In the genomic region with DNA sequence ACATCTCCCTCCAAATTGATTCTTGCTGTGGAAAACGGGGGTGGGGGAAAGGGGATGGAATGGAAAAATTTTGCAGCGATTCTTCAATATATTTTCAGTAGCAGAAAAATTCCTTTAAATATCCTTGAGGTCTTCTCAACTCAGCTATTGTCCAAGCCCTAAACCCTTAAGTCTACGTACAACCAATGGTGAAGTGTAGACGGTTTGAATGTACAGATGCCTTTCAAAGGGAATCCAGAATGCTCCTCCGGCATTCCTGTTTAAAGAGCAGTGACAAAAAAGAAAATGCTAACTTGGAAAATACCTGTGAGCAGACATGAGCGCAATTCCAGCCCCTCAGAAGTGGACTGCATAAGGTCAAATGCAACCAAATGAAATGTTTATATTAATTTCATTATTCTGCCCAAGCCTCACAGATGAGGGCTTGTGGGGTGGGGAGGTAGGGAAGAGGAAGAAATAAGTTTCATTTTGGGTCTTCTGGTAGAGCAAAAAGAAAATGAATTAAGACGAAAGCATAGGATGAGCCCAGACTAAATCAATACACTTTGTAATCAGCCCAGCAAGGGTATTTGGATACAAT, we compare ENCODE assay signal across 1 cellular context.
TF ChIP-seq lines count a peak whose summit lies in the region.

No MANE protein-coding gene starts in this region.

TF ChIP-seq in SK-N-SH, 30 proteins besides CTCF, POLR2A, EP300 and RAD21 (continued from another document):
- no peak for TF ChIP-seq EZH2phosphoT487 (IDR thresholded peaks at IDR 0.05; ENCODE audit: borderline replicate concordance, low read depth)
- TF ChIP-seq ELF1 (IDR thresholded peaks at IDR 0.05): no peak
- TF ChIP-seq, protein P1, sequence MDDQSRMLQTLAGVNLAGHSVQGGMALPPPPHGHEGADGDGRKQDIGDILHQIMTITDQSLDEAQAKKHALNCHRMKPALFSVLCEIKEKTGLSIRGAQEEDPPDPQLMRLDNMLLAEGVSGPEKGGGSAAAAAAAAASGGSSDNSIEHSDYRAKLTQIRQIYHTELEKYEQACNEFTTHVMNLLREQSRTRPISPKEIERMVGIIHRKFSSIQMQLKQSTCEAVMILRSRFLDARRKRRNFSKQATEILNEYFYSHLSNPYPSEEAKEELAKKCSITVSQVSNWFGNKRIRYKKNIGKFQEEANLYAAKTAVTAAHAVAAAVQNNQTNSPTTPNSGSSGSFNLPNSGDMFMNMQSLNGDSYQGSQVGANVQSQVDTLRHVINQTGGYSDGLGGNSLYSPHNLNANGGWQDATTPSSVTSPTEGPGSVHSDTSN (IDR thresholded peaks at IDR 0.05): no peak
- TF ChIP-seq YY1 (IDR thresholded peaks at IDR 0.05; ENCODE audit: low read depth): no peak
- no peak for TF ChIP-seq POLR2AphosphoS5 (IDR thresholded peaks at IDR 0.05; ENCODE audit: low read depth, low read length)
- TF ChIP-seq RXRA (IDR thresholded peaks at IDR 0.05; ENCODE audit: borderline replicate concordance, low read depth): no peak
- no peak for TF ChIP-seq CHD2 (IDR thresholded peaks at IDR 0.05; ENCODE audit: low read length, partially characterized antibody)
- TF ChIP-seq, protein P2, sequence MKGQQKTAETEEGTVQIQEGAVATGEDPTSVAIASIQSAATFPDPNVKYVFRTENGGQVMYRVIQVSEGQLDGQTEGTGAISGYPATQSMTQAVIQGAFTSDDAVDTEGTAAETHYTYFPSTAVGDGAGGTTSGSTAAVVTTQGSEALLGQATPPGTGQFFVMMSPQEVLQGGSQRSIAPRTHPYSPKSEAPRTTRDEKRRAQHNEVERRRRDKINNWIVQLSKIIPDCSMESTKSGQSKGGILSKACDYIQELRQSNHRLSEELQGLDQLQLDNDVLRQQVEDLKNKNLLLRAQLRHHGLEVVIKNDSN (IDR thresholded peaks at IDR 0.05; ENCODE audit: borderline replicate concordance, low read depth): no peak
- TF ChIP-seq FOXM1 (IDR thresholded peaks at IDR 0.05; ENCODE audit: low read depth): no peak
- no peak for TF ChIP-seq RFX5 (IDR thresholded peaks at IDR 0.05; ENCODE audit: low read length)
- no peak for TF ChIP-seq TAF1 (IDR thresholded peaks at IDR 0.05; ENCODE audit: borderline replicate concordance, low read depth, low read length)
- TF ChIP-seq MXI1 (IDR thresholded peaks at IDR 0.05; ENCODE audit: low read depth, low read length): no peak
- no peak for TF ChIP-seq SMC3 (IDR thresholded peaks at IDR 0.05; ENCODE audit: low read depth, low read length)
- TF ChIP-seq, protein P3, sequence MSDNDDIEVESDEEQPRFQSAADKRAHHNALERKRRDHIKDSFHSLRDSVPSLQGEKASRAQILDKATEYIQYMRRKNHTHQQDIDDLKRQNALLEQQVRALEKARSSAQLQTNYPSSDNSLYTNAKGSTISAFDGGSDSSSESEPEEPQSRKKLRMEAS (IDR thresholded peaks at IDR 0.05; ENCODE audit: low read depth): no peak
- no peak for TF ChIP-seq GATA2 (CRISPR knock-in tag; IDR thresholded peaks at IDR 0.05)
- TF ChIP-seq ZBTB33 (IDR thresholded peaks at IDR 0.05; ENCODE audit: borderline replicate concordance, low read depth): no peak
TF ChIP-seq in SK-N-SH: peak in this region for 0.
